Comparison of ENCODE assay signal across 1 cellular context in the genomic region with DNA sequence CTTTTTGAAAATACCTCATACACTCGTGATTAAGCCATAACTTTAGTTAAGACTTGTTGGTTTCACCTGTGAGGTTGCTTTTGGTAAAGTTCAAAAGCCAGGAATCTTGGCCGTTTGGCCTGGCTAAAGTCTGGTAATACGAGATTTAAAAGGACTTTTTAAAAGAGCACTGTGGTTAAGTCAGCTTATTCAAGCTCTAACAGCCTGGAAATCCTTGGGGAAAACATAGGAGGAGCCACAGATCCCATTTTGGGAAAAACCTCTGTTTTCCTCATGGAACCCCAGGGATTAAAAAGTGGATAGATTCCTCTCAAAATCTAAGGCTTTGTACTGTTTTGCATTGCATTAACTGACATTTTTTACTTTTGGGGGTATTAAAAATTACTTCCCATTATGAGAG.
TF ChIP-seq lines count a peak whose summit lies in the region.

No MANE protein-coding gene starts in this region.

TF ChIP-seq in GM23338, 12 proteins besides CTCF, POLR2A, EP300 and RAD21 (continued from another document):
- TF ChIP-seq, protein P1, sequence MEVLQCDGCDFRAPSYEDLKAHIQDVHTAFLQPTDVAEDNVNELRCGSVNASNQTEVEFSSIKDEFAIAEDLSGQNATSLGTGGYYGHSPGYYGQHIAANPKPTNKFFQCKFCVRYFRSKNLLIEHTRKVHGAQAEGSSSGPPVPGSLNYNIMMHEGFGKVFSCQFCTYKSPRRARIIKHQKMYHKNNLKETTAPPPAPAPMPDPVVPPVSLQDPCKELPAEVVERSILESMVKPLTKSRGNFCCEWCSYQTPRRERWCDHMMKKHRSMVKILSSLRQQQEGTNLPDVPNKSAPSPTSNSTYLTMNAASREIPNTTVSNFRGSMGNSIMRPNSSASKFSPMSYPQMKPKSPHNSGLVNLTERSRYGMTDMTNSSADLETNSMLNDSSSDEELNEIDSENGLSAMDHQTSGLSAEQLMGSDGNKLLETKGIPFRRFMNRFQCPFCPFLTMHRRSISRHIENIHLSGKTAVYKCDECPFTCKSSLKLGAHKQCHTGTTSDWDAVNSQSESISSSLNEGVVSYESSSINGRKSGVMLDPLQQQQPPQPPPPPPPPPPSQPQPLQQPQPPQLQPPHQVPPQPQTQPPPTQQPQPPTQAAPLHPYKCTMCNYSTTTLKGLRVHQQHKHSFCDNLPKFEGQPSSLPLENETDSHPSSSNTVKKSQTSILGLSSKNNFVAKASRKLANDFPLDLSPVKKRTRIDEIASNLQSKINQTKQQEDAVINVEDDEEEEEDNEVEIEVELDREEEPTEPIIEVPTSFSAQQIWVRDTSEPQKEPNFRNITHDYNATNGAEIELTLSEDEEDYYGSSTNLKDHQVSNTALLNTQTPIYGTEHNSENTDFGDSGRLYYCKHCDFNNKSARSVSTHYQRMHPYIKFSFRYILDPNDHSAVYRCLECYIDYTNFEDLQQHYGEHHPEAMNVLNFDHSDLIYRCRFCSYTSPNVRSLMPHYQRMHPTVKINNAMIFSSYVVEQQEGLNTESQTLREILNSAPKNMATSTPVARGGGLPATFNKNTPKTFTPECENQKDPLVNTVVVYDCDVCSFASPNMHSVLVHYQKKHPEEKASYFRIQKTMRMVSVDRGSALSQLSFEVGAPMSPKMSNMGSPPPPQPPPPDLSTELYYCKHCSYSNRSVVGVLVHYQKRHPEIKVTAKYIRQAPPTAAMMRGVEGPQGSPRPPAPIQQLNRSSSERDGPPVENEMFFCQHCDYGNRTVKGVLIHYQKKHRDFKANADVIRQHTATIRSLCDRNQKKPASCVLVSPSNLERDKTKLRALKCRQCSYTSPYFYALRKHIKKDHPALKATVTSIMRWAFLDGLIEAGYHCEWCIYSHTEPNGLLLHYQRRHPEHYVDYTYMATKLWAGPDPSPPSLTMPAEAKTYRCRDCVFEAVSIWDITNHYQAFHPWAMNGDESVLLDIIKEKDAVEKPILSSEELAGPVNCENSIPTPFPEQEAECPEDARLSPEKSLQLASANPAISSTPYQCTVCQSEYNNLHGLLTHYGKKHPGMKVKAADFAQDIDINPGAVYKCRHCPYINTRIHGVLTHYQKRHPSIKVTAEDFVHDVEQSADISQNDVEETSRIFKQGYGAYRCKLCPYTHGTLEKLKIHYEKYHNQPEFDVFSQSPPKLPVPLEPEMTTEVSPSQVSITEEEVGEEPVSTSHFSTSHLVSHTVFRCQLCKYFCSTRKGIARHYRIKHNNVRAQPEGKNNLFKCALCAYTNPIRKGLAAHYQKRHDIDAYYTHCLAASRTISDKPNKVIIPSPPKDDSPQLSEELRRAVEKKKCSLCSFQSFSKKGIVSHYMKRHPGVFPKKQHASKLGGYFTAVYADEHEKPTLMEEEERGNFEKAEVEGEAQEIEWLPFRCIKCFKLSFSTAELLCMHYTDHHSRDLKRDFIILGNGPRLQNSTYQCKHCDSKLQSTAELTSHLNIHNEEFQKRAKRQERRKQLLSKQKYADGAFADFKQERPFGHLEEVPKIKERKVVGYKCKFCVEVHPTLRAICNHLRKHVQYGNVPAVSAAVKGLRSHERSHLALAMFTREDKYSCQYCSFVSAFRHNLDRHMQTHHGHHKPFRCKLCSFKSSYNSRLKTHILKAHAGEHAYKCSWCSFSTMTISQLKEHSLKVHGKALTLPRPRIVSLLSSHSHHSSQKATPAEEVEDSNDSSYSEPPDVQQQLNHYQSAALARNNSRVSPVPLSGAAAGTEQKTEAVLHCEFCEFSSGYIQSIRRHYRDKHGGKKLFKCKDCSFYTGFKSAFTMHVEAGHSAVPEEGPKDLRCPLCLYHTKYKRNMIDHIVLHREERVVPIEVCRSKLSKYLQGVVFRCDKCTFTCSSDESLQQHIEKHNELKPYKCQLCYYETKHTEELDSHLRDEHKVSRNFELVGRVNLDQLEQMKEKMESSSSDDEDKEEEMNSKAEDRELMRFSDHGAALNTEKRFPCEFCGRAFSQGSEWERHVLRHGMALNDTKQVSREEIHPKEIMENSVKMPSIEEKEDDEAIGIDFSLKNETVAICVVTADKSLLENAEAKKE (CRISPR knock-in tag; IDR thresholded peaks at IDR 0.05): no peak
- TF ChIP-seq JUNB (IDR thresholded peaks at IDR 0.05; ENCODE audit: unreplicated experiment): no peak
- TF ChIP-seq EZH2 (IDR thresholded peaks at IDR 0.05; ENCODE audit: low read depth, unreplicated experiment): no peak
